Comparison of ENCODE assay signal across 1 cellular context in the genomic region with DNA sequence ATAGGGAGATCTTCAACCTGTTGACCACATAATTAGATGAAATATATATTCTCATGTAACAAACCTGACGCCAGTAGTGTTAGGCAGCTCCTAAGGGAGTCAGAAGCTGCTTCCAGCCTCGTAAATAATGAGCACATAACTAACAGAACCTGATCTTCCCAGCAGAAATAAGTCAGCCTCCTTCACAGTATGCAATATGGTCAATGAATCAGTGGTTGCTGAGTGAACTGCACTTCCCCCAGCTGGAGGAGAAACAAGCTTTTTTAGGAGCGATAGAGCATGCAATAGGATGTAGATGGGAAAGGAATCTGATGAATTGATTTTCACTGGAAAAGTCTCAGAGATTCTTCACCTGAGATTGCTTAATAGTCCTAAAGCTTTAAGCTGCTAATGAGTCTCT.
TF ChIP-seq lines count a peak whose summit lies in the region.

No MANE protein-coding gene starts in this region.

TF ChIP-seq in H1, 55 proteins besides CTCF, POLR2A, EP300 and RAD21:
- peak; percentile 31; the same call in 1 of the 2 replicates for TF ChIP-seq CEBPB (IDR thresholded peaks at IDR 0.05; ENCODE audit: low read depth, low read length)
- no peak for TF ChIP-seq PHF8 (conservative IDR thresholded peaks at IDR 0.05; ENCODE audit: low read depth, low read length)
TF ChIP-seq in H1: peak in this region for 1.
